In genomic region chrX:155880586-155881157, GRCh38 we compare ENCODE assay signal across 8 cellular contexts. TPM values are rescaled to one million over a fixed set of nuclear protein-coding genes. Genes with fewer than 3 reads are reported as not detected.
DNase-seq lines count a peak whose midpoint lies in the region; ATAC-seq and TF ChIP-seq lines count a peak whose summit lies in the region.

No MANE protein-coding gene starts in this region.

- H3K36me3 ChIP-seq in HCT116 (ENCODE audit: control insufficient read depth in 1 of 2, insufficient read depth in 2 of 2, low read length in 2 of 2): no peaks in the 10 kb centered on the region; a peak in 1 of 4 replicates
- H3K36me3 ChIP-seq in left ventricle myocardium inferior: no peaks in the 10 kb centered on the region
- H3K36me3 ChIP-seq in skeletal muscle satellite cell (ENCODE audit: insufficient read depth, low read length): no peaks in the 10 kb centered on the region

- H3K36me3 Mint-ChIP-seq in CD14-positive monocyte (no peaks in the 10 kb centered on the region), WTC11 (peaks cover 23% of the 10 kb centered on the region)

- no peak overlapping the region for H2AFZ ChIP-seq in HCT116 (ENCODE audit: low read depth, low read length, poor library complexity, severe bottlenecking)

- no TSS peak for BruUV-seq in HCT116 (replicated peaks; lab: Mats Ljungman, UMichigan)

- POLR2A ChIA-PET in HCT116 (lab: Charles Lee) (no interaction called here), WTC11 (lab: Charles Lee) (no interaction called here), GM10248 (lab: Yijun Ruan, JAX) (no interaction called here)

- H3K4me2 ChIP-seq in HCT116 (ENCODE audit: low read length) (peak overlapping the region; percentile 73), skeletal muscle satellite cell (ENCODE audit: low read length) (peak overlapping the region; percentile 79)

- H4K20me1 ChIP-seq in HCT116 (ENCODE audit: insufficient read depth): no peaks in the 10 kb centered on the region

- no peak for TF ChIP-seq RAD21 in HCT116 (IDR thresholded peaks at IDR 0.05; ENCODE audit: low read depth)

- peaks cover 30% of the 10 kb centered on the region for H3K79me2 ChIP-seq in HCT116 (ENCODE audit: insufficient read depth, low read length)

- H3K27me3 ChIP-seq in HCT116 (ENCODE audit: insufficient read depth, low read length) (no peaks in the 10 kb centered on the region), left ventricle myocardium inferior (ENCODE audit: low read depth) (peaks cover 6% of the 10 kb centered on the region), skeletal muscle satellite cell (ENCODE audit: control insufficient read depth, insufficient read depth, low read length) (no peaks in the 10 kb centered on the region)

- H3K27ac Mint-ChIP-seq in CD14-positive monocyte: peak overlapping the region in 6 of 7 donors; percentile 82 to 95 (median 94)
- no peak overlapping the region for H3K27ac Mint-ChIP-seq in WTC11

- H3K27me3 Mint-ChIP-seq in CD14-positive monocyte (ENCODE audit: low read depth in 3 of 3) (peaks cover 0 to 3% (median 0%) of the 10 kb centered on the region in 3 donors), WTC11 (ENCODE audit: low read depth) (peaks cover 33% of the 10 kb centered on the region)

- H3K27ac ChIP-seq in HCT116 (ENCODE audit: low read depth, low read length) (no peak overlapping the region), left ventricle myocardium inferior (replicated peaks) (peak overlapping the region; percentile 84)

- H3K4me3 ChIP-seq in HCT116 (replicated peaks in 1 of 2; ENCODE audit: low read depth in 1 of 2, low read length in 2 of 2): peak overlapping the region; percentile 70 to 71
- H3K4me3 ChIP-seq in left ventricle myocardium inferior: peak overlapping the region; percentile 81
- H3K4me3 ChIP-seq in skeletal muscle satellite cell (ENCODE audit: low read length): peak overlapping the region; percentile 83

- intact Hi-C loops in CD14-positive monocyte (cut with micrococcal nuclease) (no loop called here), HCT116 (cut with micrococcal nuclease) (no loop called here), left ventricle myocardium inferior (cut with micrococcal nuclease) (no loop called here)

- CTCF ChIA-PET in HCT116 (lab: Charles Lee) (no interaction called here), WTC11 (lab: Charles Lee) (no interaction called here), GM10248 (lab: Yijun Ruan, JAX) (no interaction called here)

- RAD21 ChIA-PET in HCT116 (lab: Charles Lee; ENCODE audit: low non-redundant PET in 1 of 2, low total read pairs in 2 of 2, uncharacterized antibody in 2 of 2, unreplicated experiment in 2 of 2): no interaction called here

- H3K9me2 ChIP-seq in HCT116 (ENCODE audit: insufficient read depth): no peaks in the 10 kb centered on the region

- H3K4me1 ChIP-seq in HCT116 (ENCODE audit: control insufficient read depth in 1 of 2, insufficient read depth in 2 of 2, low read length in 2 of 2): peaks cover 0 to 9% of the 10 kb centered on the region in 2 experiments; a peak in 1 of 4 replicates
- peaks cover 16% of the 10 kb centered on the region for H3K4me1 ChIP-seq in left ventricle myocardium inferior
- peaks cover 3% of the 10 kb centered on the region for H3K4me1 ChIP-seq in skeletal muscle satellite cell (ENCODE audit: control insufficient read depth, insufficient read depth, low read length)

- no peak for TF ChIP-seq POLR2A in HCT116 (IDR thresholded peaks at IDR 0.05; ENCODE audit: borderline replicate concordance, extremely low read depth, insufficient read depth, insufficient read length)

- DNase-seq in CD14-positive monocyte (ENCODE audit: low spot score) (no peak), HCT116 (ENCODE audit: low read depth, low spot score) (no peak), WTC11 (ENCODE audit: low spot score) (no peak), left ventricle myocardium inferior (no peak), GM10248 (ENCODE audit: extremely low spot score) (no peak), KG1 (lab: John Stamatoyannopoulos, UW) (no peak)

- H3K9ac ChIP-seq in HCT116 (ENCODE audit: low read length) (peak overlapping the region; percentile 69; the same call in 1 of the 2 replicates), skeletal muscle satellite cell (ENCODE audit: low read depth, low read length) (peak overlapping the region; percentile 36)

- no peak for ATAC-seq in HCT116
- no peak for ATAC-seq in WTC11
- no peak for ATAC-seq in HG02642 (IDR thresholded peaks at IDR 0.05; ENCODE audit: poor library complexity, unreplicated experiment)

- TF ChIP-seq CTCF in CD14-positive monocyte (IDR thresholded peaks at IDR 0.05) (no peak), HCT116 (IDR thresholded peaks at IDR 0.05 in 2 of 3, conservative IDR thresholded peaks at IDR 0.05 in 1 of 3; ENCODE audit: borderline replicate concordance in 1 of 3, insufficient read depth in 1 of 3, low read depth in 2 of 3, low read length in 2 of 3) (no peak), WTC11 (IDR thresholded peaks at IDR 0.05) (no peak), left ventricle myocardium inferior (IDR thresholded peaks at IDR 0.05; ENCODE audit: borderline replicate concordance) (no peak), GM10248 (IDR thresholded peaks at IDR 0.05; ENCODE audit: control extremely low read depth, extremely low read depth, low read depth, missing control alignments) (no peak)

- no peaks in the 10 kb centered on the region for H3K9me3 ChIP-seq in HCT116 (ENCODE audit: control insufficient read depth in 1 of 2, insufficient read depth in 1 of 2, low read depth in 1 of 2, low read length in 2 of 2)
- no peaks in the 10 kb centered on the region for H3K9me3 ChIP-seq in left ventricle myocardium inferior (replicated peaks)
- H3K9me3 ChIP-seq in skeletal muscle satellite cell (replicated peaks; ENCODE audit: low read length): no peaks in the 10 kb centered on the region

- H3K9me3 Mint-ChIP-seq in CD14-positive monocyte (peaks cover 0 to 11% (median 2%) of the 10 kb centered on the region in 7 donors), WTC11 (peaks cover 42% of the 10 kb centered on the region)

- H3K4me1 Mint-ChIP-seq in CD14-positive monocyte: peaks cover 21% of the 10 kb centered on the region
- H3K4me1 Mint-ChIP-seq in WTC11: peaks cover 3% of the 10 kb centered on the region; the same call in 1 of the 2 replicates

- H3K4me3 Mint-ChIP-seq in CD14-positive monocyte (peak overlapping the region; percentile 80 to 89), WTC11 (peak overlapping the region; percentile 90)

TF ChIP-seq in HCT116, 20 proteins besides CTCF, POLR2A, EP300 and RAD21 (continues in another document):
- no peak for TF ChIP-seq ATF3 (IDR thresholded peaks at IDR 0.05)
- TF ChIP-seq CBX3 (IDR thresholded peaks at IDR 0.05; ENCODE audit: low read depth): no peak
- TF ChIP-seq EZH2phosphoT487 (IDR thresholded peaks at IDR 0.05; ENCODE audit: borderline replicate concordance): no peak
- TF ChIP-seq ZBTB33 (IDR thresholded peaks at IDR 0.05; ENCODE audit: extremely low read depth, insufficient replicate concordance, low read length): no peak
- no peak for TF ChIP-seq SIN3A (IDR thresholded peaks at IDR 0.05; ENCODE audit: low read depth)
- TF ChIP-seq FOSL1 (IDR thresholded peaks at IDR 0.05; ENCODE audit: low read depth): no peak

TF ChIP-seq in WTC11, 78 proteins besides CTCF, POLR2A, EP300 and RAD21 (continues in another document):
- TF ChIP-seq ZBTB43 (CRISPR knock-in tag; IDR thresholded peaks at IDR 0.05) (no peak), AFF4 (CRISPR knock-in tag; IDR thresholded peaks at IDR 0.05; ENCODE audit: borderline replicate concordance) (no peak), EMX1 (CRISPR knock-in tag; IDR thresholded peaks at IDR 0.05) (no peak)

RNA-seq across cellular contexts. Expression of gene VAMP7, which starts 0.5 kb away (rescaled TPM):
- 10 to 100 TPM; 67.5 to 88.8 TPM for polyA plus RNA-seq in CD14-positive monocyte
- 32.8 TPM for total RNA-seq in HCT116 (2021; ENCODE audit: unreplicated experiment)
- polyA plus RNA-seq in HCT116 (2012): 18.5 and 22.0 TPM in 2 replicates
- 22.1 to 26.9 TPM (median 24.1 TPM) in 3 replicates for total RNA-seq in WTC11 (2021)
- total RNA-seq in left ventricle myocardium inferior: 21.4 TPM
- total RNA-seq in skeletal muscle satellite cell (2012; rRNA removed): 28.4 and 30.6 TPM in 2 replicates
